ENCODE assay signal across 32 cellular contexts in the genomic region with DNA sequence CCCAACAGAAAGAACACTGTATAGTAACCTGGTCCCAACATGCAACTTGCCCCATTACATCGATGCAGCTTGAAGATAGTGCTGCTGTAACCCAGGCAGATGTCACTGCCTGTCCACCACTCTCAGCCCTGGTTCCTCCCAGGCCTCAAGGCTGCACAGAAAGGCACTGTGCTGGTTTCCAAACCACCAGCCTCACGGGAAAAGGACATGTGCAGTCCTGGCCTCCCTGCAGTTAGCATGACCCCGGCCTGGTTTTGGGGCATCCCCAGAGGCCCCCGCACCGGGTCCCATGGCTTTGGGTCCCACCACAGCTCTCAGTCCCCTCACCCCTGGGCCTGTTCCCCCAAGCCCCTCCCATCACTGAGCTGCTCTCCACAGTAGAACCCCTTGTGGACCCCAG.
"Had no signal": no experiment of that assay in that cellular context is flagged by ENCODE, and none has a peak within 500 bp of the region (broad histone marks: within the 10 kb centered on the region; RNA-seq: fewer than 3 reads in every experiment).

No MANE protein-coding gene starts in this region.

- H3K4me2 ChIP-seq: PC-9 had no signal

- H3K4me1 ChIP-seq: ascending aorta had no signal

- H3K9me3 ChIP-seq: ascending aorta had no signal

- H3K27ac Mint-ChIP-seq: activated B cell treated with CpG ODN at 0.5 μM for 24 hours; activated CD4-positive, alpha-beta memory T cell treated with anti-CD3 and anti-CD28 coated beads for 36 hours; activated naive CD4-positive, alpha-beta T cell treated with anti-CD3 and anti-CD28 coated beads, Interleukin-2, amount 50 U/mL, for 24 hours; activated naive CD8-positive, alpha-beta T cell treated with anti-CD3 and anti-CD28 coated beads, Interleukin-2, amount 10 ng/mL, durations not matched to agents 7 days and 5 days; activated T-cell treated with anti-CD3 and anti-CD28 coated beads, Interleukin-2, amount 50 U/mL, for 72 hours; activated T-helper 17 cell treated with anti-CD3 and anti-CD28 coated beads, Interleukin-2, amount 50 U/mL, for 72 hours had no signal

- H3K27me3 ChIP-seq: ascending aorta, cardiac muscle cell had no signal

- H3K4me1 Mint-ChIP-seq: activated B cell treated with CpG ODN at 0.5 μM for 24 hours; activated naive CD4-positive, alpha-beta T cell treated with anti-CD3 and anti-CD28 coated beads, Interleukin-2, amount 50 U/mL, for 24 hours; activated naive CD8-positive, alpha-beta T cell treated with anti-CD3 and anti-CD28 coated beads, Interleukin-2, amount 10 ng/mL, durations not matched to agents 7 days and 5 days; activated T-helper 17 cell treated with anti-CD3 and anti-CD28 coated beads, Interleukin-2, amount 50 U/mL, for 72 hours; central memory CD8-positive, alpha-beta T cell had no signal

- DNase-seq: activated B cell treated with CpG ODN at 0.5 μM for 24 hours; activated CD4-positive, alpha-beta memory T cell treated with anti-CD3 and anti-CD28 coated beads for 36 hours; activated CD4-positive, alpha-beta T cell treated with anti-CD3 and anti-CD28 coated beads for 4 hours; activated CD4-positive, alpha-beta T cell treated with anti-CD3 and anti-CD28 coated beads, Interleukin-2, amount 50 U/mL, for 1 hour; activated CD4-positive, CD25-positive, alpha-beta regulatory T cell treated with anti-CD3 and anti-CD28 coated beads, Interleukin-2, amount 50 U/mL, for 72 hours; activated CD8-positive, alpha-beta memory T cell treated with anti-CD3 and anti-CD28 coated beads, Interleukin-2, amount 50 U/mL, for 4 hours; activated effector memory CD4-positive, alpha-beta T cell treated with anti-CD3 and anti-CD28 coated beads, Interleukin-2, amount 50 U/mL, for 16 hours; activated naive CD4-positive, alpha-beta T cell treated with Interleukin-2 at 50 U/mL for 16 hours; activated naive CD8-positive, alpha-beta T cell treated with anti-CD3 and anti-CD28 coated beads, Interleukin-2, amount 10 ng/mL, durations not matched to agents 7 days and 5 days; activated T-cell treated with anti-CD3 and anti-CD28 coated beads, Interleukin-2, amount 50 U/mL, for 72 hours; amygdala; Karpas-422; KBM-7; NCI-H1105; NCI-H1417 treated with DMSO at 0.1 percent for 48 hours; NCI-H187 treated with DMSO at 0.1 percent for 48 hours; NCI-H510A; NCI-H526; NCI-H748 treated with DMSO at 0.1 percent for 48 hours; NK-92 treated with Interleukin-12 subunit alpha and Interleukin-12 subunit beta, amount 100 ng/mL, for 24 hours; PC-9; Right ventricle myocardium superior; SW 1271; T-helper 1 cell; T-helper 2 cell; T-helper 9 cell had no signal

- ATAC-seq: activated T-cell treated with anti-CD3 and anti-CD28 coated beads, Interleukin-2, amount 50 U/mL, for 72 hours; activated T-helper 17 cell treated with anti-CD3 and anti-CD28 coated beads, Interleukin-2, amount 50 U/mL, for 72 hours had no signal

- H3K4me3 ChIP-seq: ascending aorta, cardiac muscle cell, PC-9 had no signal

- H3K27me3 Mint-ChIP-seq: activated B cell treated with CpG ODN at 0.5 μM for 24 hours; activated CD4-positive, alpha-beta memory T cell treated with anti-CD3 and anti-CD28 coated beads for 36 hours; activated naive CD4-positive, alpha-beta T cell treated with anti-CD3 and anti-CD28 coated beads, Interleukin-2, amount 50 U/mL, for 24 hours; activated naive CD8-positive, alpha-beta T cell treated with anti-CD3 and anti-CD28 coated beads, Interleukin-2, amount 10 ng/mL, durations not matched to agents 7 days and 5 days; activated T-helper 17 cell treated with anti-CD3 and anti-CD28 coated beads, Interleukin-2, amount 50 U/mL, for 72 hours; central memory CD8-positive, alpha-beta T cell had no signal

- H3K27ac ChIP-seq: ascending aorta, cardiac muscle cell, PC-9, VCaP had no signal

- H3K4me3 Mint-ChIP-seq: activated B cell treated with CpG ODN at 0.5 μM for 24 hours; activated CD4-positive, alpha-beta memory T cell treated with anti-CD3 and anti-CD28 coated beads for 36 hours; activated naive CD4-positive, alpha-beta T cell treated with anti-CD3 and anti-CD28 coated beads, Interleukin-2, amount 50 U/mL, for 24 hours; activated naive CD8-positive, alpha-beta T cell treated with anti-CD3 and anti-CD28 coated beads, Interleukin-2, amount 10 ng/mL, durations not matched to agents 7 days and 5 days; activated T-cell treated with anti-CD3 and anti-CD28 coated beads, Interleukin-2, amount 50 U/mL, for 72 hours; activated T-helper 17 cell treated with anti-CD3 and anti-CD28 coated beads, Interleukin-2, amount 50 U/mL, for 72 hours; central memory CD8-positive, alpha-beta T cell had no signal

- H2AFZ ChIP-seq: PC-9 had no signal

- H3K36me3 ChIP-seq: cardiac muscle cell had no signal

- H3K9me3 Mint-ChIP-seq: activated B cell treated with CpG ODN at 0.5 μM for 24 hours; activated CD4-positive, alpha-beta memory T cell treated with anti-CD3 and anti-CD28 coated beads for 36 hours; activated naive CD4-positive, alpha-beta T cell treated with anti-CD3 and anti-CD28 coated beads, Interleukin-2, amount 50 U/mL, for 24 hours; activated naive CD8-positive, alpha-beta T cell treated with anti-CD3 and anti-CD28 coated beads, Interleukin-2, amount 10 ng/mL, durations not matched to agents 7 days and 5 days; activated T-cell treated with anti-CD3 and anti-CD28 coated beads, Interleukin-2, amount 50 U/mL, for 72 hours; activated T-helper 17 cell treated with anti-CD3 and anti-CD28 coated beads, Interleukin-2, amount 50 U/mL, for 72 hours; central memory CD8-positive, alpha-beta T cell had no signal

- H3K36me3 Mint-ChIP-seq: activated CD4-positive, alpha-beta memory T cell treated with anti-CD3 and anti-CD28 coated beads for 36 hours; activated naive CD4-positive, alpha-beta T cell treated with anti-CD3 and anti-CD28 coated beads, Interleukin-2, amount 50 U/mL, for 24 hours; activated naive CD8-positive, alpha-beta T cell treated with anti-CD3 and anti-CD28 coated beads, Interleukin-2, amount 10 ng/mL, durations not matched to agents 7 days and 5 days had no signal
